13 cellular contexts compared by ENCODE assay signal in genomic region chr20:63679799-63680305, GRCh38. TPM values are rescaled to one million over a fixed set of nuclear protein-coding genes. Genes with fewer than 3 reads are reported as not detected.
"Had no signal": no experiment of that assay in that cellular context is flagged by ENCODE, and none has a peak within 500 bp of the region (broad histone marks: within the 10 kb centered on the region; RNA-seq: fewer than 3 reads in every experiment).

No MANE protein-coding gene starts in this region.

- ATAC-seq: activated CD4-positive, alpha-beta T cell treated with anti-CD3 and anti-CD28 coated beads for 36 hours; left lobe of liver; stimulated activated naive CD8-positive, alpha-beta T cell treated with anti-CD3 and anti-CD28 coated beads, Interleukin-15, Interleukin-2, amounts not matched to agents 100 U/mL and 50 U/mL, for 24 hours; WTC11 had no signal

- H3K9me3 ChIP-seq: colonic mucosa had no signal

- H3K4me3 ChIP-seq: colonic mucosa, lung had no signal

- H3K36me3 ChIP-seq: colonic mucosa had no signal

- DNase-seq: activated CD4-positive, alpha-beta T cell treated with anti-CD3 and anti-CD28 coated beads for 36 hours; activated CD4-positive, alpha-beta T cell treated with anti-CD3 and anti-CD28 coated beads, Interleukin-2, amount 50 U/mL, for 48 hours; activated naive CD4-positive, alpha-beta T cell treated with Interleukin-2 at 50 U/mL for 16 hours; activated T-cell treated with anti-CD3 and anti-CD28 coated beads for 4 hours; colonic mucosa; nucleus accumbens; stimulated activated CD4-positive, alpha-beta T cell treated with anti-CD3 and anti-CD28 coated beads, Interleukin-2, amount 100 ng/mL, for 24 hours; stimulated activated naive CD8-positive, alpha-beta T cell treated with anti-CD3 and anti-CD28 coated beads, Interleukin-15, Interleukin-2, amounts not matched to agents 100 U/mL and 50 U/mL, for 24 hours had no signal

- H3K4me1 ChIP-seq: colonic mucosa had no signal

- H3K27me3 ChIP-seq: colonic mucosa had no signal

- H3K27ac ChIP-seq: colonic mucosa had no signal

RNA-seq across cellular contexts. Expression of gene TNFRSF6B, which starts 16.6 kb away (rescaled TPM):
- total RNA-seq: frontal cortex, mesothelial cell of epicardium, WTC11 had no signal
